In genomic region chr1:61318319-61319125, GRCh38 we compare ENCODE assay signal across 9 cellular contexts.
DNase-seq lines count a peak whose midpoint lies in the region; ATAC-seq and TF ChIP-seq lines count a peak whose summit lies in the region.
"Had no signal": no experiment of that assay in that cellular context is flagged by ENCODE, and none has a peak within 500 bp of the region (broad histone marks: within the 10 kb centered on the region; RNA-seq: fewer than 3 reads in every experiment).

No MANE protein-coding gene starts in this region.

- no peak overlapping the region for H3K4me3 Mint-ChIP-seq in nephron
- H3K4me3 Mint-ChIP-seq: neural crest cell had no signal

- intact Hi-C loops in posterior vena cava (cut with DNase I), result no loop called here

- H3K4me1 Mint-ChIP-seq in nephron, result peaks cover 30% of the 10 kb centered on the region

- TF ChIP-seq CTCF in GM13976 (IDR thresholded peaks at IDR 0.05; ENCODE audit: borderline replicate concordance, control extremely low read depth, extremely low read depth, insufficient read depth, missing control alignments), result no peak
- no peak for TF ChIP-seq CTCF in nephron (IDR thresholded peaks at IDR 0.05; ENCODE audit: unreplicated experiment in 3 of 3)

- H3K27me3 Mint-ChIP-seq in nephron (ENCODE audit: low read depth), result no peaks in the 10 kb centered on the region

- H3K27ac Mint-ChIP-seq in nephron, result peak overlapping the region; percentile 57 to 84 (median 80)

- H3K36me3 Mint-ChIP-seq in nephron (ENCODE audit: low read depth), result peaks cover 11% of the 10 kb centered on the region

- no peaks in the 10 kb centered on the region for H3K9me3 Mint-ChIP-seq in nephron
- H3K9me3 Mint-ChIP-seq: neural crest cell had no signal

- ATAC-seq in GM21423 (IDR thresholded peaks at IDR 0.05; ENCODE audit: unreplicated experiment) (peak; percentile 99), HG03565 (IDR thresholded peaks at IDR 0.05; ENCODE audit: unreplicated experiment) (peak; percentile 100)

- peak; percentile 16 for DNase-seq in GM13976 (ENCODE audit: low spot score)
- DNase-seq in cerebellar cortex (ENCODE audit: low spot score), result peak; percentile 56
- no peak for DNase-seq in LoVo (ENCODE audit: low spot score)
- DNase-seq in effector CD8-positive, alpha-beta T cell (lab: John Stamatoyannopoulos, UW), result no peak
- no peak for DNase-seq in posterior vena cava (ENCODE audit: low spot score)

- in situ Hi-C loops in GM13976 (cut with MboI; ENCODE audit: low sequenced_read_pairs, unreplicated experiment), result no loop called here

Comparison
In these comparisons a context has a peak if more than half of its experiments do, and no peak if none do; other contexts are left out.
1. DNase-seq: peak in GM13976 (single experiment) and cerebellar cortex (single experiment); none in LoVo (single experiment), effector CD8-positive, alpha-beta T cell (single experiment) and posterior vena cava (single experiment).